ENCODE assay signal across 8 cellular contexts in genomic region chr10:48604408-48605263, GRCh38. TPM values are rescaled to one million over a fixed set of nuclear protein-coding genes. Genes with fewer than 3 reads are reported as not detected.
DNase-seq lines count a peak whose midpoint lies in the region; ATAC-seq, FAIRE-seq and TF ChIP-seq lines count a peak whose summit lies in the region.

Gene ARHGAP22 (minus strand): TSS chr10:48605073. CDS start chr10:48604796, 277 bp downstream.

- H3K27me3 ChIP-seq in esophagus squamous epithelium, result peaks cover 0 to 42% (median 0%) of the 10 kb centered on the region in 4 donors
- H3K27me3 ChIP-seq in mucosa of rectum (ENCODE audit: control insufficient read depth in 2 of 2, insufficient read depth in 2 of 2, low read length in 2 of 2), result peaks cover 4 to 13% of the 10 kb centered on the region in 2 donors

- H3K4me1 ChIP-seq in esophagus squamous epithelium (peaks cover 10 to 31% (median 13%) of the 10 kb centered on the region in 3 donors), mucosa of rectum (ENCODE audit: control insufficient read depth in 2 of 2, insufficient read depth in 2 of 2, low read length in 2 of 2) (peaks cover 0 to 6% of the 10 kb centered on the region in 2 donors)

- H3K4me3 ChIP-seq in esophagus squamous epithelium, result peak within 1 kb of the TSS; percentile 15 to 66 (median 37)
- H3K4me3 ChIP-seq in mucosa of rectum (ENCODE audit: low read length in 2 of 2), result peak within 1 kb of the TSS; percentile 20 to 66

- H3K27ac ChIP-seq in esophagus squamous epithelium, result peak within 1 kb of the TSS in 3 of 4 donors; percentile 33 to 44 (median 39)
- H3K27ac ChIP-seq in mucosa of rectum (ENCODE audit: low read depth in 2 of 2, low read length in 2 of 2), result no peak within 1 kb of the TSS

- intact Hi-C loops in esophagus squamous epithelium (cut with DNase I), result no loop called here

- TF ChIP-seq CTCF in esophagus squamous epithelium (IDR thresholded peaks at IDR 0.05), result no peak

- FAIRE-seq in urothelium cell line (lab: Jason Lieb, UNC), result no peak

- no peak for TF ChIP-seq POLR2A in esophagus squamous epithelium (IDR thresholded peaks at IDR 0.05)

- WGBS in esophagus squamous epithelium, 2 donors, result 0 to 3% methylated on average over 14 to 16 of the region's 56 CpGs

- H3K36me3 ChIP-seq in esophagus squamous epithelium (no peaks in the 10 kb centered on the region), mucosa of rectum (ENCODE audit: control insufficient read depth in 2 of 2, insufficient read depth in 2 of 2, low read length in 2 of 2) (no peaks in the 10 kb centered on the region)

- no peak for ATAC-seq in GM18870 (IDR thresholded peaks at IDR 0.05; ENCODE audit: unreplicated experiment)

- no peaks in the 10 kb centered on the region for H3K9me3 ChIP-seq in esophagus squamous epithelium
- H3K9me3 ChIP-seq in mucosa of rectum (ENCODE audit: control insufficient read depth in 2 of 2, low read length in 2 of 2), result no peaks in the 10 kb centered on the region

- DNase-seq in stimulated activated CD4-positive, alpha-beta T cell treated with anti-CD3 and anti-CD28 coated beads, Interleukin-12 subunit alpha, Interleukin-12 subunit beta, amount 100 ng/mL, for 4 hours, result peak; percentile 4
- DNase-seq in stimulated activated CD4-positive, alpha-beta T cell treated with anti-CD3 and anti-CD28 coated beads, Interleukin-1b, Interleukin-23, amount 100 ng/mL, for 48 hours, result no peak
- DNase-seq in RPMI7951 (ENCODE audit: low read depth) (peak; percentile 62), esophagus squamous epithelium (lab: John Stamatoyannopoulos, UW) (no peak), urothelium cell line (ENCODE audit: low spot score) (peak; percentile 84), SK-N-DZ (ENCODE audit: low spot score) (no peak)

- H3K9ac ChIP-seq in mucosa of rectum (ENCODE audit: low read depth in 1 of 2, low read length in 2 of 2), result peak within 1 kb of the TSS; percentile 20 to 24

RNA-seq across cellular contexts. Expression of gene ARHGAP22, which starts in this region (rescaled TPM):
- 20.7 and 31.0 TPM in 2 replicates for total RNA-seq in RPMI7951 (2014; rRNA removed; shearing (Covaris generic))
- total RNA-seq in esophagus squamous epithelium, result 1 to 10 TPM in 2 of 4 donors, under 1 TPM in 2; 0.59 to 2.1 (median 1.2) TPM
- polyA plus RNA-seq in SK-N-DZ (2014; cell fraction: cytosol; rRNA removed), result 9.1 and 10.3 TPM in 2 replicates
- polyA plus RNA-seq in SK-N-DZ (2014; cell fraction: nucleus; rRNA removed), result 14.3 and 16.5 TPM in 2 replicates

Comparison
In these comparisons a context has a peak if more than half of its experiments do, and no peak if none do; other contexts are left out.
1. DNase-seq: peak in stimulated activated CD4-positive, alpha-beta T cell treated with anti-CD3 and anti-CD28 coated beads, Interleukin-12 subunit alpha, Interleukin-12 subunit beta, amount 100 ng/mL, for 4 hours (single experiment), RPMI7951 (single experiment) and urothelium cell line (single experiment); none in stimulated activated CD4-positive, alpha-beta T cell treated with anti-CD3 and anti-CD28 coated beads, Interleukin-1b, Interleukin-23, amount 100 ng/mL, for 48 hours (single experiment), esophagus squamous epithelium (single experiment) and SK-N-DZ (single experiment).
2. H3K27ac ChIP-seq: peak in esophagus squamous epithelium (3 of 4); none in mucosa of rectum (0 of 2).